In genomic region chr16:71297252-71297651, GRCh38 we compare ENCODE assay signal across 21 cellular contexts.
"Had no signal": no experiment of that assay in that cellular context is flagged by ENCODE, and none has a peak within 500 bp of the region (broad histone marks: within the 10 kb centered on the region; RNA-seq: fewer than 3 reads in every experiment).

No MANE protein-coding gene starts in this region.

- H3K4me3 ChIP-seq: adrenal gland, cardiac muscle cell, transverse colon had no signal

- H3K36me3 ChIP-seq: adrenal gland, cardiac muscle cell, transverse colon, WERI-Rb-1 had no signal

- H3K27ac Mint-ChIP-seq: activated CD4-positive, alpha-beta memory T cell treated with anti-CD3 and anti-CD28 coated beads, Interleukin-2, amount 10 ng/mL, durations not matched to agents 7 days and 5 days; activated naive CD4-positive, alpha-beta T cell treated with anti-CD3 and anti-CD28 coated beads, Interleukin-2, amount 50 U/mL, for 24 hours; immature natural killer cell; natural killer cell treated with Interleukin-12 subunit alpha and Interleukin-12 subunit beta and Interleukin-15 and Interleukin-18, amount 100 ng/mL, for 72 hours; T-helper 17 cell had no signal

- H3K9me3 Mint-ChIP-seq: activated CD4-positive, alpha-beta memory T cell treated with anti-CD3 and anti-CD28 coated beads, Interleukin-2, amount 10 ng/mL, durations not matched to agents 7 days and 5 days; activated T-cell treated with anti-CD3 and anti-CD28 coated beads, Interleukin-2, amount 50 U/mL, for 4 hours had no signal

- H3K9me3 ChIP-seq: adrenal gland, transverse colon had no signal

- H3K4me1 Mint-ChIP-seq: activated CD4-positive, alpha-beta memory T cell treated with anti-CD3 and anti-CD28 coated beads, Interleukin-2, amount 10 ng/mL, durations not matched to agents 7 days and 5 days; activated naive CD4-positive, alpha-beta T cell treated with anti-CD3 and anti-CD28 coated beads, Interleukin-2, amount 50 U/mL, for 24 hours; T-helper 17 cell had no signal

- H3K36me3 Mint-ChIP-seq: activated naive CD4-positive, alpha-beta T cell treated with anti-CD3 and anti-CD28 coated beads, Interleukin-2, amount 50 U/mL, for 24 hours had no signal

- FAIRE-seq: endometrium had no signal

- DNase-seq: activated CD4-positive, alpha-beta memory T cell treated with anti-CD3 and anti-CD28 coated beads, Interleukin-2, amount 10 ng/mL, durations not matched to agents 7 days and 5 days; activated CD4-positive, alpha-beta T cell treated with anti-CD3 and anti-CD28 coated beads for 4 hours; activated effector memory CD4-positive, alpha-beta T cell treated with Interleukin-2 at 50 U/mL for 16 hours; activated T-cell treated with anti-CD3 and anti-CD28 coated beads, Interleukin-2, amount 50 U/mL, for 4 hours; adrenal gland; foreskin fibroblast; immature natural killer cell; mesendoderm; posterior cingulate gyrus; retina; stimulated activated CD4-positive, alpha-beta T cell treated with anti-CD3 and anti-CD28 coated beads, Interleukin-4, amount 100 ng/mL, for 1 hour; stimulated activated naive CD4-positive, alpha-beta T cell; substantia nigra; T-helper 17 cell; transverse colon; WERI-Rb-1 had no signal

- ATAC-seq: activated T-cell treated with anti-CD3 and anti-CD28 coated beads, Interleukin-2, amount 50 U/mL, for 4 hours; esophagus mucosa; natural killer cell treated with Interleukin-12 subunit alpha and Interleukin-12 subunit beta and Interleukin-15 and Interleukin-18, amount 100 ng/mL, for 72 hours; T-helper 17 cell had no signal

- H3K4me3 Mint-ChIP-seq: activated CD4-positive, alpha-beta memory T cell treated with anti-CD3 and anti-CD28 coated beads, Interleukin-2, amount 10 ng/mL, durations not matched to agents 7 days and 5 days; activated naive CD4-positive, alpha-beta T cell treated with anti-CD3 and anti-CD28 coated beads, Interleukin-2, amount 50 U/mL, for 24 hours; activated T-cell treated with anti-CD3 and anti-CD28 coated beads, Interleukin-2, amount 50 U/mL, for 4 hours; immature natural killer cell; natural killer cell treated with Interleukin-12 subunit alpha and Interleukin-12 subunit beta and Interleukin-15 and Interleukin-18, amount 100 ng/mL, for 72 hours; T-helper 17 cell had no signal

- H3K27me3 ChIP-seq: cardiac muscle cell had no signal

- H3K4me1 ChIP-seq: adrenal gland, transverse colon had no signal
